ENCODE assay signal across 10 cellular contexts in genomic region chr1:51650198-51650597, GRCh38.
"Had no signal": no experiment of that assay in that cellular context is flagged by ENCODE, and none has a peak within 500 bp of the region (broad histone marks: within the 10 kb centered on the region; RNA-seq: fewer than 3 reads in every experiment).

No MANE protein-coding gene starts in this region.

- DNase-seq: activated B cell treated with CpG ODN at 0.5 μM for 24 hours; activated CD4-positive, alpha-beta T cell treated with anti-CD3 and anti-CD28 coated beads, Interleukin-2, amount 10 ng/mL, durations not matched to agents 7 days and 5 days; activated naive CD4-positive, alpha-beta T cell treated with anti-CD3 and anti-CD28 coated beads, Interleukin-2, amount 50 U/mL, for 16 hours; naive thymus-derived CD8-positive, alpha-beta T cell; thyroid gland had no signal

- H3K79me2 ChIP-seq: parathyroid adenoma had no signal

- H3K9me3 ChIP-seq: thyroid gland had no signal

- H3K27me3 Mint-ChIP-seq: activated B cell treated with CpG ODN at 0.5 μM for 24 hours; activated CD4-positive, alpha-beta T cell treated with anti-CD3 and anti-CD28 coated beads, Interleukin-2, amount 10 ng/mL, durations not matched to agents 7 days and 5 days; naive thymus-derived CD8-positive, alpha-beta T cell; stimulated activated memory B cell treated with anti-CD40 and anti-IgM and Interleukin-4, amounts not matched to agents 10 μg/mL and 1 μg/mL and 100 μg/mL, for 72 hours had no signal

- H3K4me3 Mint-ChIP-seq: activated B cell treated with CpG ODN at 0.5 μM for 24 hours; activated CD4-positive, alpha-beta T cell treated with anti-CD3 and anti-CD28 coated beads, Interleukin-2, amount 10 ng/mL, durations not matched to agents 7 days and 5 days; naive thymus-derived CD8-positive, alpha-beta T cell; stimulated activated memory B cell treated with anti-CD40 and anti-IgM and Interleukin-4, amounts not matched to agents 10 μg/mL and 1 μg/mL and 100 μg/mL, for 72 hours had no signal

- H3K4me1 ChIP-seq: thyroid gland had no signal

- H3K36me3 ChIP-seq: cardiac muscle cell, thyroid gland had no signal

- H3K4me3 ChIP-seq: cardiac muscle cell, thyroid gland had no signal

- H3K27ac ChIP-seq: parathyroid adenoma, thyroid gland had no signal

- H2AFZ ChIP-seq: parathyroid adenoma had no signal

- H3K27ac Mint-ChIP-seq: activated B cell treated with CpG ODN at 0.5 μM for 24 hours; activated CD4-positive, alpha-beta T cell treated with anti-CD3 and anti-CD28 coated beads, Interleukin-2, amount 10 ng/mL, durations not matched to agents 7 days and 5 days had no signal

- H3K27me3 ChIP-seq: cardiac muscle cell, thyroid gland had no signal

- ATAC-seq: esophagus mucosa; left lobe of liver; naive thymus-derived CD8-positive, alpha-beta T cell; stimulated activated memory B cell treated with anti-CD40 and anti-IgM and Interleukin-4, amounts not matched to agents 10 μg/mL and 1 μg/mL and 100 μg/mL, for 72 hours had no signal

- H3K4me1 Mint-ChIP-seq: activated CD4-positive, alpha-beta T cell treated with anti-CD3 and anti-CD28 coated beads, Interleukin-2, amount 10 ng/mL, durations not matched to agents 7 days and 5 days had no signal

- H3K9ac ChIP-seq: parathyroid adenoma had no signal
